In genomic region chr17:39787038-39787437, GRCh38 we compare ENCODE assay signal across 23 cellular contexts. TPM values are rescaled to one million over a fixed set of nuclear protein-coding genes. Genes with fewer than 3 reads are reported as not detected.
DNase-seq lines count a peak whose midpoint lies in the region; ATAC-seq and TF ChIP-seq lines count a peak whose summit lies in the region.
"Had no signal": no experiment of that assay in that cellular context is flagged by ENCODE, and none has a peak within 500 bp of the region (broad histone marks: within the 10 kb centered on the region; RNA-seq: fewer than 3 reads in every experiment).

No MANE protein-coding gene starts in this region.

- H3K27ac Mint-ChIP-seq in activated naive CD4-positive, alpha-beta T cell treated with anti-CD3 and anti-CD28 coated beads, Interleukin-2, amount 50 U/mL, for 24 hours = peak overlapping the region; percentile 9
- H3K27ac Mint-ChIP-seq in activated naive CD4-positive, alpha-beta T cell treated with anti-CD3 and anti-CD28 coated beads, Interleukin-2, amount 50 U/mL, for 72 hours = no peak overlapping the region
- peak overlapping the region; percentile 15 to 68 for H3K27ac Mint-ChIP-seq in T-cell
- H3K27ac Mint-ChIP-seq in stimulated activated effector memory CD8-positive, alpha-beta T cell treated with anti-CD3 and anti-CD28 coated beads, Interleukin-12 subunit alpha, Interleukin-12 subunit beta, amount 100 ng/mL, for 72 hours = peak overlapping the region; percentile 0
- no peak overlapping the region for H3K27ac Mint-ChIP-seq in activated CD4-positive, alpha-beta T cell treated with anti-CD3 and anti-CD28 coated beads, Interleukin-2, amount 10 ng/mL, durations not matched to agents 7 days and 5 days
- H3K27ac Mint-ChIP-seq: activated CD4-positive, alpha-beta T cell treated with anti-CD3 and anti-CD28 coated beads for 36 hours had no signal

- H3K4me1 Mint-ChIP-seq in activated naive CD4-positive, alpha-beta T cell treated with anti-CD3 and anti-CD28 coated beads, Interleukin-2, amount 50 U/mL, for 24 hours = peaks cover 72% of the 10 kb centered on the region
- peaks cover 63 to 74% (median 69%) of the 10 kb centered on the region in 3 donors for H3K4me1 Mint-ChIP-seq in T-cell
- H3K4me1 Mint-ChIP-seq in stimulated activated effector memory CD8-positive, alpha-beta T cell treated with anti-CD3 and anti-CD28 coated beads, Interleukin-12 subunit alpha, Interleukin-12 subunit beta, amount 100 ng/mL, for 72 hours = peaks cover 44% of the 10 kb centered on the region
- peaks cover 47% of the 10 kb centered on the region for H3K4me1 Mint-ChIP-seq in activated CD4-positive, alpha-beta T cell treated with anti-CD3 and anti-CD28 coated beads, Interleukin-2, amount 10 ng/mL, durations not matched to agents 7 days and 5 days

- no peaks in the 10 kb centered on the region for H3K9me2 ChIP-seq in hepatocyte (replicated peaks; ENCODE audit: insufficient read depth)

- H3K9me3 ChIP-seq in hepatocyte (ENCODE audit: low read depth) = no peaks in the 10 kb centered on the region
- H3K9me3 ChIP-seq: esophagus muscularis mucosa, thoracic aorta, vagina had no signal

- no peak overlapping the region for H2AFZ ChIP-seq in hepatocyte

- H3K27me3 ChIP-seq in hepatocyte = no peaks in the 10 kb centered on the region
- H3K27me3 ChIP-seq: vagina had no signal

- in situ Hi-C loops in GM13977 (cut with MboI; ENCODE audit: low pct_unique_long_range_greater_than_20kb, low sequenced_read_pairs, unreplicated experiment) = no loop called here

- TF ChIP-seq CTCF in hepatocyte (IDR thresholded peaks at IDR 0.05; ENCODE audit: poor library complexity) (no peak), GM13977 (IDR thresholded peaks at IDR 0.05; ENCODE audit: extremely low read depth, insufficient read depth, missing control alignments) (no peak)

- H4K20me1 ChIP-seq in hepatocyte (ENCODE audit: insufficient read depth, poor library complexity, severe bottlenecking) = no peaks in the 10 kb centered on the region

- peaks cover 44% of the 10 kb centered on the region for H3K36me3 Mint-ChIP-seq in activated naive CD4-positive, alpha-beta T cell treated with anti-CD3 and anti-CD28 coated beads, Interleukin-2, amount 50 U/mL, for 24 hours
- H3K36me3 Mint-ChIP-seq in activated naive CD4-positive, alpha-beta T cell treated with anti-CD3 and anti-CD28 coated beads, Interleukin-2, amount 50 U/mL, for 72 hours = peaks cover 51 to 52% of the 10 kb centered on the region in 2 donors
- H3K36me3 Mint-ChIP-seq in T-cell = peaks cover 59% of the 10 kb centered on the region
- peaks cover 100% of the 10 kb centered on the region for H3K36me3 Mint-ChIP-seq in stimulated activated effector memory CD8-positive, alpha-beta T cell treated with anti-CD3 and anti-CD28 coated beads, Interleukin-12 subunit alpha, Interleukin-12 subunit beta, amount 100 ng/mL, for 72 hours
- H3K36me3 Mint-ChIP-seq in activated CD4-positive, alpha-beta T cell treated with anti-CD3 and anti-CD28 coated beads, Interleukin-2, amount 10 ng/mL, durations not matched to agents 7 days and 5 days (ENCODE audit: low read depth) = peaks cover 69% of the 10 kb centered on the region

- H3K4me3 ChIP-seq in hepatocyte = no peak overlapping the region
- H3K4me3 ChIP-seq: esophagus muscularis mucosa, thoracic aorta, vagina had no signal

- H3K36me3 ChIP-seq in hepatocyte (replicated peaks; ENCODE audit: insufficient read depth, low read depth) = no peaks in the 10 kb centered on the region
- H3K36me3 ChIP-seq: brain microvascular endothelial cell, esophagus muscularis mucosa, thoracic aorta, vagina had no signal

- CTCF ChIA-PET in T-cell (lab: Charles Lee) = no interaction called here
- CTCF ChIA-PET in activated CD4-positive, alpha-beta T cell treated with anti-CD3 and anti-CD28 coated beads, Interleukin-2, amount 10 ng/mL, durations not matched to agents 7 days and 5 days (lab: Charles Lee) = interaction anchor here (1.0 to 1.3 kb wide), 2 partner anchors 32 to 166 kb away, joined by 3 to 4 read pairs; no protein-coding TSS in a partner anchor

- DNase-seq in activated naive CD4-positive, alpha-beta T cell treated with anti-CD3 and anti-CD28 coated beads, Interleukin-2, amount 50 U/mL, for 72 hours (ENCODE audit: low spot score in 2 of 2) = no peak
- DNase-seq in NCI-H1436 treated with DMSO at 0.1 percent for 48 hours (lab: John Stamatoyannopoulos, UW) (peak; percentile 58), T-cell (no peak), hepatocyte (ENCODE audit: low spot score) (no peak), GM13977 (ENCODE audit: low spot score) (no peak)
- DNase-seq in stimulated activated effector memory CD8-positive, alpha-beta T cell treated with anti-CD3 and anti-CD28 coated beads, Interleukin-12 subunit alpha, Interleukin-12 subunit beta, amount 100 ng/mL, for 72 hours (ENCODE audit: low spot score in 2 of 2) = no peak
- DNase-seq in activated CD4-positive, alpha-beta T cell treated with anti-CD3 and anti-CD28 coated beads, Interleukin-2, amount 10 ng/mL, durations not matched to agents 7 days and 5 days = no peak
- DNase-seq: activated CD4-positive, alpha-beta T cell treated with anti-CD3 and anti-CD28 coated beads for 36 hours; activated T-cell treated with anti-CD3 and anti-CD28 coated beads, Interleukin-2, amount 50 U/mL, for 48 hours; brain microvascular endothelial cell; effector memory CD4-positive, alpha-beta T cell; MV-4-11; NCI-H2081 treated with DMSO at 0.1 percent for 48 hours; occipital lobe; Right ventricle myocardium superior; small intestine; stimulated activated naive CD4-positive, alpha-beta T cell; SW 1271 had no signal

- POLR2A ChIA-PET in T-cell (lab: Charles Lee) = no interaction called here
- POLR2A ChIA-PET in activated CD4-positive, alpha-beta T cell treated with anti-CD3 and anti-CD28 coated beads, Interleukin-2, amount 10 ng/mL, durations not matched to agents 7 days and 5 days (lab: Charles Lee) = no interaction called here

- no peaks in the 10 kb centered on the region for H3K27me3 Mint-ChIP-seq in activated naive CD4-positive, alpha-beta T cell treated with anti-CD3 and anti-CD28 coated beads, Interleukin-2, amount 50 U/mL, for 24 hours
- H3K27me3 Mint-ChIP-seq in T-cell = no peaks in the 10 kb centered on the region
- no peaks in the 10 kb centered on the region for H3K27me3 Mint-ChIP-seq in activated CD4-positive, alpha-beta T cell treated with anti-CD3 and anti-CD28 coated beads, Interleukin-2, amount 10 ng/mL, durations not matched to agents 7 days and 5 days
- H3K27me3 Mint-ChIP-seq: activated CD4-positive, alpha-beta T cell treated with anti-CD3 and anti-CD28 coated beads for 36 hours had no signal

- H3K79me2 ChIP-seq in hepatocyte = no peaks in the 10 kb centered on the region

- peaks cover 3% of the 10 kb centered on the region for H3K4me1 ChIP-seq in hepatocyte (ENCODE audit: insufficient read depth)
- H3K4me1 ChIP-seq: esophagus muscularis mucosa, vagina had no signal

- no peak for ATAC-seq in activated naive CD4-positive, alpha-beta T cell treated with anti-CD3 and anti-CD28 coated beads, Interleukin-2, amount 50 U/mL, for 72 hours
- ATAC-seq in T-cell (replicated peaks in 1 of 4) = no peak
- ATAC-seq in stimulated activated effector memory CD8-positive, alpha-beta T cell treated with anti-CD3 and anti-CD28 coated beads, Interleukin-12 subunit alpha, Interleukin-12 subunit beta, amount 100 ng/mL, for 72 hours = no peak
- ATAC-seq: activated CD4-positive, alpha-beta T cell treated with anti-CD3 and anti-CD28 coated beads for 36 hours had no signal

- no peaks in the 10 kb centered on the region for H3K9me3 Mint-ChIP-seq in activated naive CD4-positive, alpha-beta T cell treated with anti-CD3 and anti-CD28 coated beads, Interleukin-2, amount 50 U/mL, for 24 hours
- H3K9me3 Mint-ChIP-seq in activated naive CD4-positive, alpha-beta T cell treated with anti-CD3 and anti-CD28 coated beads, Interleukin-2, amount 50 U/mL, for 72 hours = peaks cover 0 to 4% of the 10 kb centered on the region in 2 donors
- no peaks in the 10 kb centered on the region for H3K9me3 Mint-ChIP-seq in T-cell
- no peaks in the 10 kb centered on the region for H3K9me3 Mint-ChIP-seq in stimulated activated effector memory CD8-positive, alpha-beta T cell treated with anti-CD3 and anti-CD28 coated beads, Interleukin-12 subunit alpha, Interleukin-12 subunit beta, amount 100 ng/mL, for 72 hours
- no peaks in the 10 kb centered on the region for H3K9me3 Mint-ChIP-seq in activated CD4-positive, alpha-beta T cell treated with anti-CD3 and anti-CD28 coated beads, Interleukin-2, amount 10 ng/mL, durations not matched to agents 7 days and 5 days

- no peak overlapping the region for H3K4me2 ChIP-seq in hepatocyte

- H3K4me3 Mint-ChIP-seq in activated naive CD4-positive, alpha-beta T cell treated with anti-CD3 and anti-CD28 coated beads, Interleukin-2, amount 50 U/mL, for 24 hours = no peak overlapping the region
- H3K4me3 Mint-ChIP-seq in T-cell = peak overlapping the region in 1 of 3 donors; percentile 13
- no peak overlapping the region for H3K4me3 Mint-ChIP-seq in stimulated activated effector memory CD8-positive, alpha-beta T cell treated with anti-CD3 and anti-CD28 coated beads, Interleukin-12 subunit alpha, Interleukin-12 subunit beta, amount 100 ng/mL, for 72 hours
- no peak overlapping the region for H3K4me3 Mint-ChIP-seq in activated CD4-positive, alpha-beta T cell treated with anti-CD3 and anti-CD28 coated beads, Interleukin-2, amount 10 ng/mL, durations not matched to agents 7 days and 5 days
- H3K4me3 Mint-ChIP-seq: activated CD4-positive, alpha-beta T cell treated with anti-CD3 and anti-CD28 coated beads for 36 hours had no signal

- no peak overlapping the region for H3K27ac ChIP-seq in hepatocyte
- H3K27ac ChIP-seq: brain microvascular endothelial cell, esophagus muscularis mucosa, thoracic aorta, vagina had no signal

RNA-seq across cellular contexts. Expression of gene GRB7, which starts 49.3 kb away (rescaled TPM):
- total RNA-seq in activated naive CD4-positive, alpha-beta T cell treated with anti-CD3 and anti-CD28 coated beads, Interleukin-2, amount 50 U/mL, for 72 hours = 1 to 10 TPM; 3.1 to 3.9 TPM
- total RNA-seq in T-cell = under 1 TPM in 3 of 5 donors, not detected in 2; 0.19 to 0.41 (median 0.30) TPM
- under 1 TPM; 0.69 to 0.81 TPM for total RNA-seq in activated CD4-positive, alpha-beta T cell treated with anti-CD3 and anti-CD28 coated beads, Interleukin-2, amount 10 ng/mL, durations not matched to agents 7 days and 5 days
- 19.0 and 22.8 TPM in 2 replicates for total RNA-seq in hepatocyte
- polyA plus RNA-seq in hepatocyte = 29.4 and 29.7 TPM in 2 replicates
- total RNA-seq: activated CD8-positive, alpha-beta memory T cell treated with anti-CD3 and anti-CD28 coated beads for 36 hours; occipital lobe had no signal

RNA-seq across cellular contexts. Expression of gene MIEN1, which starts 56.7 kb away (rescaled TPM):
- 10 to 100 TPM; 32.2 to 41.1 TPM for total RNA-seq in activated naive CD4-positive, alpha-beta T cell treated with anti-CD3 and anti-CD28 coated beads, Interleukin-2, amount 50 U/mL, for 72 hours
- total RNA-seq in T-cell (10 to 100 TPM; 30.8 to 36.9 (median 32.1) TPM), hepatocyte (37.2 and 72.6 TPM in 2 replicates)
- 10 to 100 TPM; 49.7 to 50.2 TPM for total RNA-seq in activated CD4-positive, alpha-beta T cell treated with anti-CD3 and anti-CD28 coated beads, Interleukin-2, amount 10 ng/mL, durations not matched to agents 7 days and 5 days
- 129 and 133 TPM in 2 replicates for polyA plus RNA-seq in hepatocyte

Comparison
In these comparisons a context has a peak if more than half of its experiments do, and no peak if none do; other contexts are left out.
1. H3K27ac Mint-ChIP-seq: peak in activated naive CD4-positive, alpha-beta T cell treated with anti-CD3 and anti-CD28 coated beads, Interleukin-2, amount 50 U/mL, for 24 hours (single experiment), T-cell (2 of 2) and stimulated activated effector memory CD8-positive, alpha-beta T cell treated with anti-CD3 and anti-CD28 coated beads, Interleukin-12 subunit alpha, Interleukin-12 subunit beta, amount 100 ng/mL, for 72 hours (single experiment); none in activated naive CD4-positive, alpha-beta T cell treated with anti-CD3 and anti-CD28 coated beads, Interleukin-2, amount 50 U/mL, for 72 hours (0 of 2) and activated CD4-positive, alpha-beta T cell treated with anti-CD3 and anti-CD28 coated beads, Interleukin-2, amount 10 ng/mL, durations not matched to agents 7 days and 5 days (single experiment).